In the genomic region with DNA sequence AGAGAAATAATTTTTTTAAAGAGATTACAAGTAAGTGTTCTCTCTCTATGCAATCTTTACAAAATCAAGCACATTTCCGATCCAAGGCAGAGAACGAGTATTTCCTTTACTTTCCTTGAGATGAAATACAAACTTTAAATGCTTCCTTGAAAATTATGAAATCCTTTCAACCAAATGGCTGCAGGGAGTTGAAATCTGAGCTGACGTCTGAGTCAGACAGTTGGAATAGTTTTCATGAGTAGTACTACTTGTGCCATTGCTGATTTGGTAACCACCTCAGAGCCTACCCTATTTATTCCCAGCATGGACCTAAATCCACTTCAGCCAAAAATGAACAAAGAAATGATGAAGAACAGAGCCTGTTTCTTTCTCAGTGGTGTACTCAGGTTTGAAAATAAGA, we compare ENCODE assay signal across 12 cellular contexts.
A peak's percentile ranks its signal among the peaks of the same experiment; 100 is the strongest.
DNase-seq lines count a peak whose midpoint lies in the region; ATAC-seq and TF ChIP-seq lines count a peak whose summit lies in the region.
"Had no signal": no experiment of that assay in that cellular context is flagged by ENCODE, and none has a peak within 500 bp of the region (broad histone marks: within the 10 kb centered on the region; RNA-seq: fewer than 3 reads in every experiment).

No MANE protein-coding gene starts in this region.

- no peak overlapping the region for H2AFZ ChIP-seq in mammary epithelial cell (ENCODE audit: low read depth, low read length)

- H3K36me3 Mint-ChIP-seq in type B pancreatic cell = no peaks in the 10 kb centered on the region
- no peaks in the 10 kb centered on the region for H3K36me3 Mint-ChIP-seq in activated T-helper 17 cell treated with anti-CD3 and anti-CD28 coated beads, Interleukin-2, amount 50 U/mL, for 72 hours (ENCODE audit: low read depth)

- H3K4me3 Mint-ChIP-seq in type B pancreatic cell = no peak overlapping the region
- H3K4me3 Mint-ChIP-seq in activated T-helper 17 cell treated with anti-CD3 and anti-CD28 coated beads, Interleukin-2, amount 50 U/mL, for 72 hours = no peak overlapping the region

- H3K4me3 ChIP-seq in AG04449 (ENCODE audit: low read depth, low read length) (no peak overlapping the region), HFF-Myc (replicated peaks; ENCODE audit: low read depth, low read length) (no peak overlapping the region), mammary epithelial cell (replicated peaks in 1 of 3; ENCODE audit: insufficient read depth in 1 of 3, low read depth in 2 of 3, low read length in 3 of 3) (no peak overlapping the region)

- H3K4me1 Mint-ChIP-seq in type B pancreatic cell (ENCODE audit: unreplicated experiment) = peaks cover 5% of the 10 kb centered on the region
- no peaks in the 10 kb centered on the region for H3K4me1 Mint-ChIP-seq in activated T-helper 17 cell treated with anti-CD3 and anti-CD28 coated beads, Interleukin-2, amount 50 U/mL, for 72 hours

- no peak overlapping the region for H3K27ac Mint-ChIP-seq in type B pancreatic cell
- H3K27ac Mint-ChIP-seq in activated T-helper 17 cell treated with anti-CD3 and anti-CD28 coated beads, Interleukin-2, amount 50 U/mL, for 72 hours = no peak overlapping the region

- CTCF ChIA-PET in AG04449 (lab: Yijun Ruan, JAX) = interaction anchor here (1.1 kb wide), 1 partner anchor 104 kb away, joined by 3 read pairs; no protein-coding TSS in a partner anchor
- CTCF ChIA-PET in mammary epithelial cell (lab: Charles Lee; ENCODE audit: low non-redundant PET) = no interaction called here

- WGBS in mammary epithelial cell (ENCODE audit: low coverage, missing lambda C conversion rate) = 0% methylated on average over 3 of the region's 3 CpGs

- no TSS peak for BruUV-seq in mammary epithelial cell (replicated peaks; lab: Mats Ljungman, UMichigan)

- intact Hi-C loops in mammary epithelial cell (cut with micrococcal nuclease) = no loop called here

- H3K9me3 ChIP-seq in mammary epithelial cell (replicated peaks; ENCODE audit: insufficient read depth, low read length) = peaks cover 11% of the 10 kb centered on the region

- H3K79me2 ChIP-seq in mammary epithelial cell (ENCODE audit: insufficient read depth, low read length) = no peaks in the 10 kb centered on the region

- H3K4me1 ChIP-seq in mammary epithelial cell (ENCODE audit: insufficient read depth, low read length) = peaks cover 4% of the 10 kb centered on the region

- no peaks in the 10 kb centered on the region for H3K27me3 ChIP-seq in mammary epithelial cell (ENCODE audit: insufficient read depth, low read length)

- DNase-seq in AG04449 (ENCODE audit: low read depth, low spot score) (peak; percentile 47), HFF-Myc (ENCODE audit: extremely low read depth, low read depth) (peak; percentile 22), mammary epithelial cell (peak; percentile 80), kidney tubule cell (ENCODE audit: low spot score) (peak; percentile 38), KG1 (lab: John Stamatoyannopoulos, UW) (no peak), type B pancreatic cell (ENCODE audit: extremely low spot score, unreplicated experiment) (no peak)
- no peak for DNase-seq in activated CD4-positive, alpha-beta T cell treated with anti-CD3 and anti-CD28 coated beads, Interleukin-2, amount 50 U/mL, for 48 hours
- DNase-seq: activated CD4-positive, alpha-beta T cell treated with anti-CD3 and anti-CD28 coated beads, Interleukin-2, amount 50 U/mL, for 4 hours; glutamatergic neuron; NCI-H2107; occipital lobe had no signal

- no peak for ATAC-seq in activated T-helper 17 cell treated with anti-CD3 and anti-CD28 coated beads, Interleukin-2, amount 50 U/mL, for 72 hours (replicated peaks)

- H3K4me2 ChIP-seq in mammary epithelial cell (ENCODE audit: insufficient read depth, low read depth, low read length) = peak overlapping the region; percentile 71

- no peaks in the 10 kb centered on the region for H3K36me3 ChIP-seq in mammary epithelial cell (ENCODE audit: insufficient read depth, low read length)

- dilution Hi-C loops in mammary epithelial cell (cut with HindIII; ENCODE audit: low sequenced_read_pairs) = no loop called here

- POLR2A ChIA-PET in AG04449 (lab: Yijun Ruan, JAX) = no interaction called here

- in situ Hi-C loops in mammary epithelial cell (cut with MboI; ENCODE audit: low sequenced_read_pairs in 2 of 2) = no loop called here

- no peak overlapping the region for H3K9ac ChIP-seq in mammary epithelial cell (ENCODE audit: insufficient read depth, low read length)

- peaks cover 4% of the 10 kb centered on the region for H3K27me3 Mint-ChIP-seq in type B pancreatic cell
- H3K27me3 Mint-ChIP-seq in activated T-helper 17 cell treated with anti-CD3 and anti-CD28 coated beads, Interleukin-2, amount 50 U/mL, for 72 hours = peaks cover 21% of the 10 kb centered on the region

- no peak overlapping the region for H3K27ac ChIP-seq in mammary epithelial cell (ENCODE audit: insufficient read depth, low read depth, low read length)

- H4K20me1 ChIP-seq in mammary epithelial cell (ENCODE audit: insufficient read depth, low read length) = no peaks in the 10 kb centered on the region

- H3K9me3 Mint-ChIP-seq in type B pancreatic cell = no peaks in the 10 kb centered on the region
- peaks cover 3% of the 10 kb centered on the region for H3K9me3 Mint-ChIP-seq in activated T-helper 17 cell treated with anti-CD3 and anti-CD28 coated beads, Interleukin-2, amount 50 U/mL, for 72 hours

- TF ChIP-seq CTCF in AG04449 (IDR thresholded peaks at IDR 0.05; ENCODE audit: insufficient read depth, low read length, missing control alignments) = no peak
- TF ChIP-seq CTCF in HFF-Myc (IDR thresholded peaks at IDR 0.05; ENCODE audit: low read depth, low read length, missing control alignments) = no peak
- no peak for TF ChIP-seq CTCF in mammary epithelial cell (conservative IDR thresholded peaks at IDR 0.05 in 1 of 2, IDR thresholded peaks at IDR 0.05 in 1 of 2; ENCODE audit: extremely low read depth in 1 of 2, insufficient read depth in 1 of 2, low read depth in 1 of 2, low read length in 2 of 2)
- TF ChIP-seq CTCF in type B pancreatic cell (conservative IDR thresholded peaks at IDR 0.05) = no peak

Comparison
In these comparisons a context has a peak if more than half of its experiments do, and no peak if none do; other contexts are left out.
1. DNase-seq: peak in AG04449 (single experiment), HFF-Myc (single experiment), mammary epithelial cell (single experiment) and kidney tubule cell (single experiment); none in KG1 (single experiment), type B pancreatic cell (single experiment) and activated CD4-positive, alpha-beta T cell treated with anti-CD3 and anti-CD28 coated beads, Interleukin-2, amount 50 U/mL, for 48 hours (0 of 2).